In the genomic region with DNA sequence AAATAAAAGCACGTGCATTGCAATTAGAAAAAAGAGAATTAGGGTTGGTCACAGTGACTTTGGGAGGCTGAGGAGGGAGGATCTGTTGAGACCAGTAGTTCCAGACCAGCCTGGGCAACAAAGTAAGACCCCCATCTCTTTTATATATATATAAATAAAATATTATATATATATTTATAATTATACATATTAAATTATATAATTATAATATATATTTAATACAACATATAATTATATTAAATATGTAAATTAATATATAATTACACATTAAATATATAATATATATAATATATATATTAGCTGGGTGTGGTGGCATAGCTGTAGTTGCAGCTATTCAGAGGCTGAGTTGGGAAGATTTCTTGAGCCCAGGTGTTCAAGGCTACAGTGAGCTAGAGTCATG, we compare ENCODE assay signal across 36 cellular contexts. TPM values are rescaled to one million over a fixed set of nuclear protein-coding genes. Genes with fewer than 3 reads are reported as not detected.
"Had no signal": no experiment of that assay in that cellular context is flagged by ENCODE, and none has a peak within 500 bp of the region (broad histone marks: within the 10 kb centered on the region; RNA-seq: fewer than 3 reads in every experiment).

No MANE protein-coding gene starts in this region.

- ATAC-seq: activated CD4-positive, alpha-beta T cell treated with anti-CD3 and anti-CD28 coated beads for 36 hours; activated CD4-positive, CD25-positive, alpha-beta regulatory T cell treated with anti-CD3 and anti-CD28 coated beads, Interleukin-2, amount 50 U/mL, for 24 hours; activated CD8-positive, alpha-beta memory T cell treated with anti-CD3 and anti-CD28 coated beads, Interleukin-2, amount 10 ng/mL, durations not matched to agents 7 days and 5 days; activated CD8-positive, alpha-beta T cell treated with anti-CD3 and anti-CD28 coated beads, Interleukin-2, amount 10 ng/mL, durations not matched to agents 7 days and 5 days; activated naive CD4-positive, alpha-beta T cell treated with anti-CD3 and anti-CD28 coated beads, Interleukin-2, amount 50 U/mL, for 72 hours; body of pancreas had no signal

- H3K4me3 Mint-ChIP-seq: activated CD4-positive, alpha-beta memory T cell treated with anti-CD3 and anti-CD28 coated beads, Interleukin-2, amount 10 ng/mL, durations not matched to agents 7 days and 5 days; activated CD4-positive, alpha-beta T cell treated with anti-CD3 and anti-CD28 coated beads for 36 hours; activated CD4-positive, alpha-beta T cell treated with anti-CD3 and anti-CD28 coated beads, Interleukin-2, amount 10 ng/mL, durations not matched to agents 7 days and 5 days; activated CD8-positive, alpha-beta memory T cell treated with anti-CD3 and anti-CD28 coated beads, Interleukin-2, amount 10 ng/mL, durations not matched to agents 7 days and 5 days; activated CD8-positive, alpha-beta T cell treated with anti-CD3 and anti-CD28 coated beads, Interleukin-2, amount 10 ng/mL, durations not matched to agents 7 days and 5 days; activated naive CD4-positive, alpha-beta T cell treated with anti-CD3 and anti-CD28 coated beads, Interleukin-2, amount 10 ng/mL, durations not matched to agents 7 days and 5 days; activated naive CD8-positive, alpha-beta T cell treated with anti-CD3 and anti-CD28 coated beads for 36 hours; activated T-cell treated with anti-CD3 and anti-CD28 coated beads, Interleukin-2, amount 50 U/mL, for 24 hours; T-helper 1 cell treated with Interleukin-12 subunit alpha and Interleukin-12 subunit beta and Interleukin-4 antibody, amounts not matched to agents 30 μg/mL and 1 μg/mL, for 36 hours; T-helper 2 cell treated with Interferon-gamma antibody and Interleukin-4, amounts not matched to agents 5 μg/mL and 100 μg/mL, for 36 hours had no signal

- DNase-seq: activated CD4-positive, alpha-beta memory T cell treated with anti-CD3 and anti-CD28 coated beads, Interleukin-2, amount 10 ng/mL, durations not matched to agents 7 days and 5 days; activated CD4-positive, alpha-beta T cell treated with anti-CD3 and anti-CD28 coated beads for 1 hour; activated CD4-positive, alpha-beta T cell treated with anti-CD3 and anti-CD28 coated beads for 36 hours; activated CD4-positive, alpha-beta T cell treated with anti-CD3 and anti-CD28 coated beads for 48 hours; activated CD4-positive, alpha-beta T cell treated with anti-CD3 and anti-CD28 coated beads, Interleukin-2, amount 10 ng/mL, durations not matched to agents 7 days and 5 days; activated CD4-positive, alpha-beta T cell treated with anti-CD3 and anti-CD28 coated beads, Interleukin-2, amount 50 U/mL, for 48 hours; activated CD4-positive, CD25-positive, alpha-beta regulatory T cell; activated CD8-positive, alpha-beta memory T cell treated with anti-CD3 and anti-CD28 coated beads for 24 hours; activated CD8-positive, alpha-beta memory T cell treated with anti-CD3 and anti-CD28 coated beads, Interleukin-2, amount 10 ng/mL, durations not matched to agents 7 days and 5 days; activated CD8-positive, alpha-beta memory T cell treated with anti-CD3 and anti-CD28 coated beads, Interleukin-2, amount 50 U/mL, for 48 hours; activated CD8-positive, alpha-beta T cell treated with anti-CD3 and anti-CD28 coated beads, Interleukin-2, amount 10 ng/mL, durations not matched to agents 7 days and 5 days; activated effector memory CD4-positive, alpha-beta T cell treated with Interleukin-2 at 50 U/mL for 16 hours; activated gamma-delta T cell; activated naive CD4-positive, alpha-beta T cell treated with anti-CD3 and anti-CD28 coated beads, Interleukin-2, amount 10 ng/mL, durations not matched to agents 7 days and 5 days; activated naive CD4-positive, alpha-beta T cell treated with Interleukin-2 at 50 U/mL for 16 hours; activated naive CD8-positive, alpha-beta T cell treated with anti-CD3 and anti-CD28 coated beads for 36 hours; activated T-cell treated with anti-CD3 and anti-CD28 coated beads, Interleukin-2, amount 50 U/mL, for 24 hours; activated T-cell treated with anti-CD3 and anti-CD28 coated beads, Interleukin-2, amount 50 U/mL, for 48 hours; adrenal gland; amniotic stem cell; aorta; body of pancreas; brain microvascular endothelial cell; central memory CD4-positive, alpha-beta T cell; T-helper 1 cell; T-helper 2 cell; T-helper 9 cell had no signal

- H3K9me3 Mint-ChIP-seq: activated CD4-positive, alpha-beta memory T cell treated with anti-CD3 and anti-CD28 coated beads, Interleukin-2, amount 10 ng/mL, durations not matched to agents 7 days and 5 days; activated CD4-positive, alpha-beta T cell treated with anti-CD3 and anti-CD28 coated beads, Interleukin-2, amount 10 ng/mL, durations not matched to agents 7 days and 5 days; activated naive CD4-positive, alpha-beta T cell treated with anti-CD3 and anti-CD28 coated beads, Interleukin-2, amount 10 ng/mL, durations not matched to agents 7 days and 5 days; activated naive CD4-positive, alpha-beta T cell treated with anti-CD3 and anti-CD28 coated beads, Interleukin-2, amount 50 U/mL, for 72 hours; activated naive CD8-positive, alpha-beta T cell treated with anti-CD3 and anti-CD28 coated beads for 36 hours; activated T-cell treated with anti-CD3 and anti-CD28 coated beads, Interleukin-2, amount 50 U/mL, for 24 hours; activated T-helper 2 cell treated with anti-CD3 and anti-CD28 coated beads, Interferon-gamma antibody, Interleukin-2, Interleukin-4, amounts not matched to agents 10 μg/mL and 5 μg/mL and 100 μg/mL, durations not matched to agents 14 hours and 24 hours and 36 hours; T-helper 1 cell treated with Interleukin-12 subunit alpha and Interleukin-12 subunit beta and Interleukin-4 antibody, amounts not matched to agents 30 μg/mL and 1 μg/mL, for 36 hours; T-helper 2 cell treated with Interferon-gamma antibody and Interleukin-4, amounts not matched to agents 5 μg/mL and 100 μg/mL, for 36 hours had no signal

- H3K9me3 ChIP-seq: adrenal gland, body of pancreas, breast epithelium had no signal

- H3K27me3 Mint-ChIP-seq: activated CD4-positive, alpha-beta memory T cell treated with anti-CD3 and anti-CD28 coated beads, Interleukin-2, amount 10 ng/mL, durations not matched to agents 7 days and 5 days; activated CD4-positive, alpha-beta T cell treated with anti-CD3 and anti-CD28 coated beads for 36 hours; activated CD4-positive, alpha-beta T cell treated with anti-CD3 and anti-CD28 coated beads, Interleukin-2, amount 10 ng/mL, durations not matched to agents 7 days and 5 days; activated CD8-positive, alpha-beta memory T cell treated with anti-CD3 and anti-CD28 coated beads, Interleukin-2, amount 10 ng/mL, durations not matched to agents 7 days and 5 days; activated naive CD4-positive, alpha-beta T cell treated with anti-CD3 and anti-CD28 coated beads, Interleukin-2, amount 10 ng/mL, durations not matched to agents 7 days and 5 days; activated naive CD8-positive, alpha-beta T cell treated with anti-CD3 and anti-CD28 coated beads for 36 hours; activated T-cell treated with anti-CD3 and anti-CD28 coated beads, Interleukin-2, amount 50 U/mL, for 24 hours had no signal

- H3K27ac ChIP-seq: adrenal gland, body of pancreas, brain microvascular endothelial cell, breast epithelium, VCaP had no signal

- H3K4me1 ChIP-seq: adrenal gland, body of pancreas, breast epithelium had no signal

- H3K4me1 Mint-ChIP-seq: activated CD4-positive, alpha-beta memory T cell treated with anti-CD3 and anti-CD28 coated beads, Interleukin-2, amount 10 ng/mL, durations not matched to agents 7 days and 5 days; activated CD4-positive, alpha-beta T cell treated with anti-CD3 and anti-CD28 coated beads, Interleukin-2, amount 10 ng/mL, durations not matched to agents 7 days and 5 days; activated naive CD4-positive, alpha-beta T cell treated with anti-CD3 and anti-CD28 coated beads, Interleukin-2, amount 10 ng/mL, durations not matched to agents 7 days and 5 days had no signal

- FAIRE-seq: astrocyte, TTC549 had no signal

- H3K27ac Mint-ChIP-seq: activated CD4-positive, alpha-beta memory T cell treated with anti-CD3 and anti-CD28 coated beads, Interleukin-2, amount 10 ng/mL, durations not matched to agents 7 days and 5 days; activated CD4-positive, alpha-beta T cell treated with anti-CD3 and anti-CD28 coated beads for 36 hours; activated CD4-positive, alpha-beta T cell treated with anti-CD3 and anti-CD28 coated beads, Interleukin-2, amount 10 ng/mL, durations not matched to agents 7 days and 5 days; activated CD8-positive, alpha-beta memory T cell treated with anti-CD3 and anti-CD28 coated beads, Interleukin-2, amount 10 ng/mL, durations not matched to agents 7 days and 5 days; activated CD8-positive, alpha-beta T cell treated with anti-CD3 and anti-CD28 coated beads, Interleukin-2, amount 10 ng/mL, durations not matched to agents 7 days and 5 days; activated naive CD4-positive, alpha-beta T cell treated with anti-CD3 and anti-CD28 coated beads, Interleukin-2, amount 10 ng/mL, durations not matched to agents 7 days and 5 days; activated naive CD4-positive, alpha-beta T cell treated with anti-CD3 and anti-CD28 coated beads, Interleukin-2, amount 50 U/mL, for 72 hours; activated naive CD8-positive, alpha-beta T cell treated with anti-CD3 and anti-CD28 coated beads for 36 hours; activated T-cell treated with anti-CD3 and anti-CD28 coated beads, Interleukin-2, amount 50 U/mL, for 24 hours; activated T-helper 2 cell treated with anti-CD3 and anti-CD28 coated beads, Interferon-gamma antibody, Interleukin-2, Interleukin-4, amounts not matched to agents 10 μg/mL and 5 μg/mL and 100 μg/mL, durations not matched to agents 14 hours and 24 hours and 36 hours; T-helper 1 cell treated with Interleukin-12 subunit alpha and Interleukin-12 subunit beta and Interleukin-4 antibody, amounts not matched to agents 30 μg/mL and 1 μg/mL, for 36 hours; T-helper 2 cell treated with Interferon-gamma antibody and Interleukin-4, amounts not matched to agents 5 μg/mL and 100 μg/mL, for 36 hours had no signal

- H3K27me3 ChIP-seq: adrenal gland, body of pancreas, brain microvascular endothelial cell, breast epithelium had no signal

- H3K4me3 ChIP-seq: adrenal gland, body of pancreas, breast epithelium had no signal

RNA-seq across cellular contexts. Expression of a gene that starts 23.2 kb away (rescaled TPM):
- total RNA-seq: activated CD4-positive, alpha-beta memory T cell treated with anti-CD3 and anti-CD28 coated beads, Interleukin-2, amount 10 ng/mL, durations not matched to agents 7 days and 5 days; activated CD4-positive, alpha-beta T cell treated with anti-CD3 and anti-CD28 coated beads, Interleukin-2, amount 10 ng/mL, durations not matched to agents 7 days and 5 days; activated CD8-positive, alpha-beta T cell treated with anti-CD3 and anti-CD28 coated beads, Interleukin-2, amount 10 ng/mL, durations not matched to agents 7 days and 5 days had no signal
